In the genomic region with DNA sequence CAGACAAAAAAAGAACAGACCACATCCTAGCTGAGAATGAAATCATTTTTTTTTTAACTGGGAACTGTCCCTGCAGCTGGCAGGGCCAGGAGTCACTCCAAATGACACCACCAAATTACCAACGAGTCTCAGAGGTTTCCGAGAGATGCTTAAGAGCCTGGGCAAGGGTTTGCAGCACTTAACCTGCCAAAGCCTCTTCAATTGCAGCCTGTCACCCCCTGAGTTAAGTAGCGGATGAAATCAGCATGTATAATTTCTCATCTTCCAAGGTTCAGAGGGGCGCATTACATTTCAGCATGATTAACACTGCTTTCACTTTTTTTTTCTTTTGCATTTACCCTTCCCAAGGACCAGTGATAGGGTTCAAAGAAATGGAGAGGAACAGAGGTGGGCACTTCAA, we compare ENCODE assay signal across 20 cellular contexts.
"Had no signal": no experiment of that assay in that cellular context is flagged by ENCODE, and none has a peak within 500 bp of the region (broad histone marks: within the 10 kb centered on the region; RNA-seq: fewer than 3 reads in every experiment).

No MANE protein-coding gene starts in this region.

- H3K4me3 Mint-ChIP-seq: naive thymus-derived CD8-positive, alpha-beta T cell; neural crest cell; type B pancreatic cell had no signal

- H3K36me3 Mint-ChIP-seq: naive thymus-derived CD8-positive, alpha-beta T cell; type B pancreatic cell had no signal

- H3K4me1 Mint-ChIP-seq: neural crest cell had no signal

- H3K36me3 ChIP-seq: ovary, suprapubic skin, thyroid gland had no signal

- H3K4me3 ChIP-seq: coronary artery, mucosa of descending colon, ovary, suprapubic skin, thyroid gland had no signal

- H3K27ac Mint-ChIP-seq: naive thymus-derived CD8-positive, alpha-beta T cell; progenitor cell of endocrine pancreas; type B pancreatic cell had no signal

- H3K27ac ChIP-seq: coronary artery, ovary, suprapubic skin, thyroid gland had no signal

- FAIRE-seq: small intestine, urothelium cell line had no signal

- H3K4me1 ChIP-seq: suprapubic skin, thyroid gland had no signal

- H3K9me3 Mint-ChIP-seq: neural crest cell, type B pancreatic cell had no signal

- H3K9me3 ChIP-seq: mucosa of descending colon, ovary, suprapubic skin, thyroid gland had no signal

- ATAC-seq: mucosa of descending colon; naive thymus-derived CD8-positive, alpha-beta T cell; right cardiac atrium; stimulated activated naive CD8-positive, alpha-beta T cell treated with anti-CD3 and anti-CD28 coated beads, Interleukin-15, Interleukin-2, amounts not matched to agents 100 U/mL and 50 U/mL, for 24 hours had no signal

- DNase-seq: effector CD4-positive, alpha-beta T cell; foreskin melanocyte; head of caudate nucleus; hippocampal formation; kidney glomerular epithelial cell; mucosa of descending colon; naive thymus-derived CD8-positive, alpha-beta T cell; ovary; right cardiac atrium; small intestine; stimulated activated CD4-positive, alpha-beta T cell treated with anti-CD3 and anti-CD28 coated beads, Interleukin-12 subunit alpha, Interleukin-12 subunit beta, amount 100 ng/mL, for 4 hours; stimulated activated CD4-positive, alpha-beta T cell treated with anti-CD3 and anti-CD28 coated beads, Interleukin-2, amount 100 ng/mL, for 48 hours; stimulated activated naive CD8-positive, alpha-beta T cell treated with anti-CD3 and anti-CD28 coated beads, Interleukin-15, Interleukin-2, amounts not matched to agents 100 U/mL and 50 U/mL, for 24 hours; thyroid gland had no signal

- H3K27me3 ChIP-seq: ovary, suprapubic skin, thyroid gland had no signal
